Comparison of ENCODE assay signal across 1 cellular context in the genomic region with DNA sequence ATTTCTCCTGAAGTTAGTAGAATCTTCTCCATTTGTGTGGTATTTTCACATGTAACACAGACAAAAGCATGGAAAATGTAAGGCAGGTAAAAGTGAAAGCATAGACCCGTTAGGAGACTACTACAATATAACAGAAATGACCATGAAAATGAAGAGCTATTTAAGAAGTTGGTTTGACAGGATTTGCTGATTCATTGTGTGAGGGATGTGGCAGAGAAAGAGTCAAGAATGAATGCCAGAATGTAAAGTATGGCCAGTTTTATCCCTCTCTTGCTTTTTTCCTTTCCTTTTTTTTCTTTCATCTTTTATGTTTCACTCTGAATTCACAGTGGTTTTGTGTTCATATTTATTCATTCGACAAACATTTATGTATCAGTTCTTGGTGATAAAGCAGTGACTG.
A peak's percentile ranks its signal among the peaks of the same experiment; 100 is the strongest.
TF ChIP-seq lines count a peak whose summit lies in the region.

No MANE protein-coding gene starts in this region.

TF ChIP-seq in K562, 482 proteins besides CTCF, POLR2A, EP300 and RAD21 (continued from another document and continues in another):
- TF ChIP-seq, protein P1, sequence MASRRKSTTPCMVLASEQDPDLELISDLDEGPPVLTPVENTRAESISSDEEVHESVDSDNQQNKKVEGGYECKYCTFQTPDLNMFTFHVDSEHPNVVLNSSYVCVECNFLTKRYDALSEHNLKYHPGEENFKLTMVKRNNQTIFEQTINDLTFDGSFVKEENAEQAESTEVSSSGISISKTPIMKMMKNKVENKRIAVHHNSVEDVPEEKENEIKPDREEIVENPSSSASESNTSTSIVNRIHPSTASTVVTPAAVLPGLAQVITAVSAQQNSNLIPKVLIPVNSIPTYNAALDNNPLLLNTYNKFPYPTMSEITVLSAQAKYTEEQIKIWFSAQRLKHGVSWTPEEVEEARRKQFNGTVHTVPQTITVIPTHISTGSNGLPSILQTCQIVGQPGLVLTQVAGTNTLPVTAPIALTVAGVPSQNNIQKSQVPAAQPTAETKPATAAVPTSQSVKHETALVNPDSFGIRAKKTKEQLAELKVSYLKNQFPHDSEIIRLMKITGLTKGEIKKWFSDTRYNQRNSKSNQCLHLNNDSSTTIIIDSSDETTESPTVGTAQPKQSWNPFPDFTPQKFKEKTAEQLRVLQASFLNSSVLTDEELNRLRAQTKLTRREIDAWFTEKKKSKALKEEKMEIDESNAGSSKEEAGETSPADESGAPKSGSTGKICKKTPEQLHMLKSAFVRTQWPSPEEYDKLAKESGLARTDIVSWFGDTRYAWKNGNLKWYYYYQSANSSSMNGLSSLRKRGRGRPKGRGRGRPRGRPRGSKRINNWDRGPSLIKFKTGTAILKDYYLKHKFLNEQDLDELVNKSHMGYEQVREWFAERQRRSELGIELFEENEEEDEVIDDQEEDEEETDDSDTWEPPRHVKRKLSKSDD (conservative IDR thresholded peaks at IDR 0.05; ENCODE audit: low read length), result no peak
- no peak for TF ChIP-seq NFYB (IDR thresholded peaks at IDR 0.05; ENCODE audit: extremely low read depth, insufficient read length)
- TF ChIP-seq SOX6 (IDR thresholded peaks at IDR 0.05), result no peak
- peak; percentile 93 for TF ChIP-seq MAFG (tag; conservative IDR thresholded peaks at IDR 0.05)
- TF ChIP-seq ATF6 (CRISPR knock-in tag; IDR thresholded peaks at IDR 0.05), result no peak
- no peak for TF ChIP-seq RBM22 (IDR thresholded peaks at IDR 0.05; ENCODE audit: low read depth, low read length, poor library complexity, severe bottlenecking)
- no peak for TF ChIP-seq POLR3G (IDR thresholded peaks at IDR 0.05; ENCODE audit: extremely low read depth, insufficient read length, insufficient replicate concordance)
- no peak for TF ChIP-seq HOXB6 (CRISPR knock-in tag; IDR thresholded peaks at IDR 0.05; ENCODE audit: borderline replicate concordance)
- no peak for TF ChIP-seq KDM1A (IDR thresholded peaks at IDR 0.05)
- TF ChIP-seq NFE2L1 (tag; IDR thresholded peaks at IDR 0.05; ENCODE audit: borderline replicate concordance, low read depth), result peak; percentile 80
- TF ChIP-seq, protein P2, sequence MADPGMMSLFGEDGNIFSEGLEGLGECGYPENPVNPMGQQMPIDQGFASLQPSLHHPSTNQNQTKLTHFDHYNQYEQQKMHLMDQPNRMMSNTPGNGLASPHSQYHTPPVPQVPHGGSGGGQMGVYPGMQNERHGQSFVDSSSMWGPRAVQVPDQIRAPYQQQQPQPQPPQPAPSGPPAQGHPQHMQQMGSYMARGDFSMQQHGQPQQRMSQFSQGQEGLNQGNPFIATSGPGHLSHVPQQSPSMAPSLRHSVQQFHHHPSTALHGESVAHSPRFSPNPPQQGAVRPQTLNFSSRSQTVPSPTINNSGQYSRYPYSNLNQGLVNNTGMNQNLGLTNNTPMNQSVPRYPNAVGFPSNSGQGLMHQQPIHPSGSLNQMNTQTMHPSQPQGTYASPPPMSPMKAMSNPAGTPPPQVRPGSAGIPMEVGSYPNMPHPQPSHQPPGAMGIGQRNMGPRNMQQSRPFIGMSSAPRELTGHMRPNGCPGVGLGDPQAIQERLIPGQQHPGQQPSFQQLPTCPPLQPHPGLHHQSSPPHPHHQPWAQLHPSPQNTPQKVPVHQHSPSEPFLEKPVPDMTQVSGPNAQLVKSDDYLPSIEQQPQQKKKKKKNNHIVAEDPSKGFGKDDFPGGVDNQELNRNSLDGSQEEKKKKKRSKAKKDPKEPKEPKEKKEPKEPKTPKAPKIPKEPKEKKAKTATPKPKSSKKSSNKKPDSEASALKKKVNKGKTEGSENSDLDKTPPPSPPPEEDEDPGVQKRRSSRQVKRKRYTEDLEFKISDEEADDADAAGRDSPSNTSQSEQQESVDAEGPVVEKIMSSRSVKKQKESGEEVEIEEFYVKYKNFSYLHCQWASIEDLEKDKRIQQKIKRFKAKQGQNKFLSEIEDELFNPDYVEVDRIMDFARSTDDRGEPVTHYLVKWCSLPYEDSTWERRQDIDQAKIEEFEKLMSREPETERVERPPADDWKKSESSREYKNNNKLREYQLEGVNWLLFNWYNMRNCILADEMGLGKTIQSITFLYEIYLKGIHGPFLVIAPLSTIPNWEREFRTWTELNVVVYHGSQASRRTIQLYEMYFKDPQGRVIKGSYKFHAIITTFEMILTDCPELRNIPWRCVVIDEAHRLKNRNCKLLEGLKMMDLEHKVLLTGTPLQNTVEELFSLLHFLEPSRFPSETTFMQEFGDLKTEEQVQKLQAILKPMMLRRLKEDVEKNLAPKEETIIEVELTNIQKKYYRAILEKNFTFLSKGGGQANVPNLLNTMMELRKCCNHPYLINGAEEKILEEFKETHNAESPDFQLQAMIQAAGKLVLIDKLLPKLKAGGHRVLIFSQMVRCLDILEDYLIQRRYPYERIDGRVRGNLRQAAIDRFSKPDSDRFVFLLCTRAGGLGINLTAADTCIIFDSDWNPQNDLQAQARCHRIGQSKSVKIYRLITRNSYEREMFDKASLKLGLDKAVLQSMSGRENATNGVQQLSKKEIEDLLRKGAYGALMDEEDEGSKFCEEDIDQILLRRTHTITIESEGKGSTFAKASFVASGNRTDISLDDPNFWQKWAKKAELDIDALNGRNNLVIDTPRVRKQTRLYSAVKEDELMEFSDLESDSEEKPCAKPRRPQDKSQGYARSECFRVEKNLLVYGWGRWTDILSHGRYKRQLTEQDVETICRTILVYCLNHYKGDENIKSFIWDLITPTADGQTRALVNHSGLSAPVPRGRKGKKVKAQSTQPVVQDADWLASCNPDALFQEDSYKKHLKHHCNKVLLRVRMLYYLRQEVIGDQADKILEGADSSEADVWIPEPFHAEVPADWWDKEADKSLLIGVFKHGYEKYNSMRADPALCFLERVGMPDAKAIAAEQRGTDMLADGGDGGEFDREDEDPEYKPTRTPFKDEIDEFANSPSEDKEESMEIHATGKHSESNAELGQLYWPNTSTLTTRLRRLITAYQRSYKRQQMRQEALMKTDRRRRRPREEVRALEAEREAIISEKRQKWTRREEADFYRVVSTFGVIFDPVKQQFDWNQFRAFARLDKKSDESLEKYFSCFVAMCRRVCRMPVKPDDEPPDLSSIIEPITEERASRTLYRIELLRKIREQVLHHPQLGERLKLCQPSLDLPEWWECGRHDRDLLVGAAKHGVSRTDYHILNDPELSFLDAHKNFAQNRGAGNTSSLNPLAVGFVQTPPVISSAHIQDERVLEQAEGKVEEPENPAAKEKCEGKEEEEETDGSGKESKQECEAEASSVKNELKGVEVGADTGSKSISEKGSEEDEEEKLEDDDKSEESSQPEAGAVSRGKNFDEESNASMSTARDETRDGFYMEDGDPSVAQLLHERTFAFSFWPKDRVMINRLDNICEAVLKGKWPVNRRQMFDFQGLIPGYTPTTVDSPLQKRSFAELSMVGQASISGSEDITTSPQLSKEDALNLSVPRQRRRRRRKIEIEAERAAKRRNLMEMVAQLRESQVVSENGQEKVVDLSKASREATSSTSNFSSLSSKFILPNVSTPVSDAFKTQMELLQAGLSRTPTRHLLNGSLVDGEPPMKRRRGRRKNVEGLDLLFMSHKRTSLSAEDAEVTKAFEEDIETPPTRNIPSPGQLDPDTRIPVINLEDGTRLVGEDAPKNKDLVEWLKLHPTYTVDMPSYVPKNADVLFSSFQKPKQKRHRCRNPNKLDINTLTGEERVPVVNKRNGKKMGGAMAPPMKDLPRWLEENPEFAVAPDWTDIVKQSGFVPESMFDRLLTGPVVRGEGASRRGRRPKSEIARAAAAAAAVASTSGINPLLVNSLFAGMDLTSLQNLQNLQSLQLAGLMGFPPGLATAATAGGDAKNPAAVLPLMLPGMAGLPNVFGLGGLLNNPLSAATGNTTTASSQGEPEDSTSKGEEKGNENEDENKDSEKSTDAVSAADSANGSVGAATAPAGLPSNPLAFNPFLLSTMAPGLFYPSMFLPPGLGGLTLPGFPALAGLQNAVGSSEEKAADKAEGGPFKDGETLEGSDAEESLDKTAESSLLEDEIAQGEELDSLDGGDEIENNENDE (IDR thresholded peaks at IDR 0.05; ENCODE audit: low read depth, low read length), result no peak
- no peak for TF ChIP-seq POLR2AphosphoS5 (IDR thresholded peaks at IDR 0.05; ENCODE audit: control insufficient read depth, insufficient read depth, low read depth, low read length)
- TF ChIP-seq GATAD2A (IDR thresholded peaks at IDR 0.05), result 0 out of 2 replicates have a peak, but pooled peaks have one; percentile 35
- no peak for TF ChIP-seq SMAD2 (IDR thresholded peaks at IDR 0.05; ENCODE audit: low read depth, low read length)
- TF ChIP-seq ARID4B (CRISPR knock-in tag; IDR thresholded peaks at IDR 0.05), result no peak
- no peak for TF ChIP-seq NCOA1 (IDR thresholded peaks at IDR 0.05; ENCODE audit: low read depth)
- no peak for TF ChIP-seq KAT7 (CRISPR knock-in tag; IDR thresholded peaks at IDR 0.05; ENCODE audit: borderline replicate concordance)
- TF ChIP-seq MAFF (IDR thresholded peaks at IDR 0.05; ENCODE audit: low read length), result peak; percentile 83
- peak; percentile 95 for TF ChIP-seq ZNF316 (IDR thresholded peaks at IDR 0.05)
- no peak for TF ChIP-seq CREM (IDR thresholded peaks at IDR 0.05; ENCODE audit: low read depth)
- 0 out of 2 replicates have a peak, but pooled peaks have one; percentile 36 for TF ChIP-seq ZNF766 (CRISPR knock-in tag; conservative IDR thresholded peaks at IDR 0.05)
- TF ChIP-seq KLF13 (tag; IDR thresholded peaks at IDR 0.05; ENCODE audit: borderline replicate concordance, low read depth), result no peak
- TF ChIP-seq KLF6 (CRISPR knock-in tag; IDR thresholded peaks at IDR 0.05; ENCODE audit: borderline replicate concordance), result no peak
- TF ChIP-seq HLTF (IDR thresholded peaks at IDR 0.05), result no peak
- no peak for TF ChIP-seq STAT5A (IDR thresholded peaks at IDR 0.05; ENCODE audit: borderline replicate concordance, low read length)
- TF ChIP-seq SMARCC2 (IDR thresholded peaks at IDR 0.05; ENCODE audit: low read depth), result 0 out of 2 replicates have a peak, but pooled peaks have one; percentile 23
- no peak for TF ChIP-seq XRCC3 (IDR thresholded peaks at IDR 0.05)
- peak; percentile 93 for TF ChIP-seq C11orf30 (IDR thresholded peaks at IDR 0.05; ENCODE audit: low read depth)
- TF ChIP-seq SRSF7 (optimal IDR thresholded peaks at IDR 0.05; ENCODE audit: low read depth, low read length), result no peak
- no peak for TF ChIP-seq TCF7 (IDR thresholded peaks at IDR 0.05; ENCODE audit: borderline replicate concordance)
- TF ChIP-seq CHD2 (IDR thresholded peaks at IDR 0.05; ENCODE audit: low read depth, low read length), result no peak
- no peak for TF ChIP-seq NEUROD1 (IDR thresholded peaks at IDR 0.05; ENCODE audit: borderline replicate concordance, low read depth, low read length, partially characterized antibody)
- TF ChIP-seq NBN (IDR thresholded peaks at IDR 0.05; ENCODE audit: low read depth), result peak; percentile 57; the same call in 1 of the 2 replicates
- TF ChIP-seq, protein P3, sequence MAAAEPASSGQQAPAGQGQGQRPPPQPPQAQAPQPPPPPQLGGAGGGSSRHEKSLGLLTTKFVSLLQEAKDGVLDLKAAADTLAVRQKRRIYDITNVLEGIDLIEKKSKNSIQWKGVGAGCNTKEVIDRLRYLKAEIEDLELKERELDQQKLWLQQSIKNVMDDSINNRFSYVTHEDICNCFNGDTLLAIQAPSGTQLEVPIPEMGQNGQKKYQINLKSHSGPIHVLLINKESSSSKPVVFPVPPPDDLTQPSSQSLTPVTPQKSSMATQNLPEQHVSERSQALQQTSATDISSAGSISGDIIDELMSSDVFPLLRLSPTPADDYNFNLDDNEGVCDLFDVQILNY (CRISPR knock-in tag; IDR thresholded peaks at IDR 0.05), result no peak
- no peak for TF ChIP-seq U2AF2 (optimal IDR thresholded peaks at IDR 0.05; ENCODE audit: low read depth, low read length)
- no peak for TF ChIP-seq CAMTA2 (CRISPR knock-in tag; conservative IDR thresholded peaks at IDR 0.05)
- no peak for TF ChIP-seq GATA2 (CRISPR knock-in tag; IDR thresholded peaks at IDR 0.05)
- peak; percentile 67 for TF ChIP-seq SMARCA4 (IDR thresholded peaks at IDR 0.05)
